24 cellular contexts compared by ENCODE assay signal in genomic region chr20:32350421-32350820, GRCh38.
"Had no signal": no experiment of that assay in that cellular context is flagged by ENCODE, and none has a peak within 500 bp of the region (broad histone marks: within the 10 kb centered on the region; RNA-seq: fewer than 3 reads in every experiment).

No MANE protein-coding gene starts in this region.

- H3K27ac Mint-ChIP-seq: nephron progenitor cell; T-helper 2 cell treated with Interferon-gamma antibody and Interleukin-4, amounts not matched to agents 5 μg/mL and 100 μg/mL, for 36 hours had no signal

- H3K4me2 ChIP-seq: hepatocyte had no signal

- H3K4me3 Mint-ChIP-seq: activated T-cell treated with anti-CD3 and anti-CD28 coated beads, Interleukin-2, amount 50 U/mL, for 72 hours; nephron progenitor cell; T-helper 2 cell treated with Interferon-gamma antibody and Interleukin-4, amounts not matched to agents 5 μg/mL and 100 μg/mL, for 36 hours had no signal

- H3K4me1 Mint-ChIP-seq: nephron progenitor cell had no signal

- ATAC-seq: activated naive CD4-positive, alpha-beta T cell treated with anti-CD3 and anti-CD28 coated beads, Interleukin-2, amount 50 U/mL, for 72 hours; activated T-cell treated with anti-CD3 and anti-CD28 coated beads, Interleukin-2, amount 50 U/mL, for 72 hours; gastroesophageal sphincter; left cardiac atrium; left ventricle myocardium superior had no signal

- H3K4me1 ChIP-seq: colonic mucosa, prostate gland, suprapubic skin, tibial nerve had no signal

- H3K27me3 ChIP-seq: colonic mucosa, gastroesophageal sphincter, hepatocyte, ovary, suprapubic skin, tibial nerve had no signal

- H3K4me3 ChIP-seq: colonic mucosa, gastroesophageal sphincter, hepatocyte, ovary, prostate gland, suprapubic skin, tibial nerve had no signal

- H3K9me3 ChIP-seq: colonic mucosa, gastroesophageal sphincter, ovary, prostate gland, suprapubic skin, tibial nerve had no signal

- H3K9me3 Mint-ChIP-seq: activated naive CD4-positive, alpha-beta T cell treated with anti-CD3 and anti-CD28 coated beads, Interleukin-2, amount 50 U/mL, for 72 hours; activated T-cell treated with anti-CD3 and anti-CD28 coated beads, Interleukin-2, amount 50 U/mL, for 72 hours; nephron progenitor cell; T-helper 2 cell treated with Interferon-gamma antibody and Interleukin-4, amounts not matched to agents 5 μg/mL and 100 μg/mL, for 36 hours had no signal

- H3K36me3 ChIP-seq: colonic mucosa, gastroesophageal sphincter, ovary, prostate gland, suprapubic skin, tibial nerve had no signal

- H3K36me3 Mint-ChIP-seq: activated naive CD4-positive, alpha-beta T cell treated with anti-CD3 and anti-CD28 coated beads, Interleukin-2, amount 50 U/mL, for 72 hours had no signal

- DNase-seq: activated CD4-positive, alpha-beta T cell treated with anti-CD3 and anti-CD28 coated beads for 4 hours; activated CD4-positive, alpha-beta T cell treated with anti-CD3 and anti-CD28 coated beads, Interleukin-2, amount 50 U/mL, for 4 hours; activated CD4-positive, CD25-positive, alpha-beta regulatory T cell; activated naive CD4-positive, alpha-beta T cell; activated T-cell treated with anti-CD3 and anti-CD28 coated beads for 4 hours; activated T-cell treated with anti-CD3 and anti-CD28 coated beads, Interleukin-2, amount 50 U/mL, for 72 hours; anterior cingulate cortex; cerebellar nuclear complex; colonic mucosa; islet precursor cell; left cardiac atrium; left ventricle myocardium superior; nephron progenitor cell; ovary; stimulated activated CD4-positive, alpha-beta T cell treated with anti-CD3 and anti-CD28 coated beads, Interleukin-15, amount 100 ng/mL, for 24 hours; stimulated activated CD4-positive, alpha-beta T cell treated with anti-CD3 and anti-CD28 coated beads, Interleukin-2, amount 100 ng/mL, for 24 hours; stimulated activated naive CD4-positive, alpha-beta T cell had no signal

- H3K27ac ChIP-seq: colonic mucosa, gastroesophageal sphincter, hepatocyte, ovary, prostate gland, suprapubic skin, tibial nerve had no signal
